23 cellular contexts compared by ENCODE assay signal in the genomic region with DNA sequence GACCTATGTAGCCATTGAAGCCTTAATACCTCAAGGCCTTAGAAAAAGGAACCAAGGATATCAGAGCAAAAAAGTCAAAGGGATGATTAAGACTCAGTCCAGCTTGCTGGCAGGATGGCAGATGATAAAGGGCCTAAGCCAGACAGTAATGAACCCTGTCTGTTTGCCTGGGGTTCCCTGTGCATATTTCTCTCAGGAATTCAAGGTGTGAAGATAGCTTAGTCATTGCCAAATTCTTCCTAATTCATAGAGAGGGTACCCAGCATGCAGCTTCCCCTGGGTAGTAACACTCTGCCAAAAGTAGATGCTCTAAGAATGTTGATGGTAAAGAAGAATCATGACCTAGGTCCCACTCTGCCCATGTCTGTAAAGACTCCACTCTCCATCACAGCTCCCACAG.
DNase-seq lines count a peak whose midpoint lies in the region; ATAC-seq, FAIRE-seq and TF ChIP-seq lines count a peak whose summit lies in the region.
"Had no signal": no experiment of that assay in that cellular context is flagged by ENCODE, and none has a peak within 500 bp of the region (broad histone marks: within the 10 kb centered on the region; RNA-seq: fewer than 3 reads in every experiment).

No MANE protein-coding gene starts in this region.

- no peaks in the 10 kb centered on the region for H3K27me3 Mint-ChIP-seq in endodermal cell (ENCODE audit: insufficient read depth)
- H3K27me3 Mint-ChIP-seq: CD4-positive, alpha-beta T cell had no signal

- H3K27ac ChIP-seq in A549 (peak overlapping the region in 1 of 2 experiments; percentile 62; a peak in 2 of 6 replicates), KOPT-K1 (ENCODE audit: low read depth, low read length, poor library complexity, severe bottlenecking) (peak overlapping the region; percentile 65), endodermal cell (ENCODE audit: low read depth, low read length) (no peak overlapping the region)
- H3K27ac ChIP-seq: 22Rv1; BLaER1 treated with 17β-estradiol and CSF1 and Interleukin-3, amounts not matched to agents 10 nM and 100 nM had no signal

- H3K4me3 ChIP-seq in A549: no peak overlapping the region
- H3K4me3 ChIP-seq in endodermal cell (ENCODE audit: low read length): no peak overlapping the region
- H3K4me3 ChIP-seq in H7 (ENCODE audit: insufficient read depth, low read depth, low read length): no peak overlapping the region
- H3K4me3 ChIP-seq: BLaER1 treated with 17β-estradiol and CSF1 and Interleukin-3, amounts not matched to agents 10 nM and 100 nM; GM23338; HAP-1 had no signal

- H3K27ac Mint-ChIP-seq in endodermal cell: no peak overlapping the region
- H3K27ac Mint-ChIP-seq: CD4-positive, alpha-beta T cell; GM23338 had no signal

- TF ChIP-seq RAD21 in A549 (conservative IDR thresholded peaks at IDR 0.05 in 1 of 2, IDR thresholded peaks at IDR 0.05 in 1 of 2): no peak

- H3K4me1 Mint-ChIP-seq in endodermal cell: peaks cover 17% of the 10 kb centered on the region
- H3K4me1 Mint-ChIP-seq: CD8-positive, alpha-beta memory T cell had no signal

- TF ChIP-seq CTCF in A549 (IDR thresholded peaks at IDR 0.05) (no peak), endodermal cell (conservative IDR thresholded peaks at IDR 0.05) (no peak)

- POLR2A ChIA-PET in A549 (lab: Yijun Ruan, JAX): no interaction called here

- H3K4me2 ChIP-seq in A549: no peak overlapping the region
- H3K4me2 ChIP-seq: BLaER1 treated with 17β-estradiol and CSF1 and Interleukin-3, amounts not matched to agents 10 nM and 100 nM; GM23338 had no signal

- peak; percentile 19 to 23; a peak in 2 of 6 replicates for ATAC-seq in A549

- no peaks in the 10 kb centered on the region for H3K27me3 ChIP-seq in endodermal cell (ENCODE audit: control insufficient read depth, insufficient read depth, low read length, poor library complexity, severe bottlenecking)
- H3K27me3 ChIP-seq in H7 (ENCODE audit: control insufficient read depth, insufficient read depth, low read length): no peaks in the 10 kb centered on the region; the same call in 1 of the 2 replicates
- H3K27me3 ChIP-seq: BE2C; BLaER1 treated with 17β-estradiol and CSF1 and Interleukin-3, amounts not matched to agents 10 nM and 100 nM had no signal

- H3K36me3 Mint-ChIP-seq in endodermal cell (ENCODE audit: low read depth): no peaks in the 10 kb centered on the region
- H3K36me3 Mint-ChIP-seq: CD14-positive monocyte; CD8-positive, alpha-beta memory T cell had no signal

- no peaks in the 10 kb centered on the region for H3K9me3 ChIP-seq in A549
- no peaks in the 10 kb centered on the region for H3K9me3 ChIP-seq in KOPT-K1 (ENCODE audit: insufficient read depth, low read length, poor library complexity, severe bottlenecking)
- no peaks in the 10 kb centered on the region for H3K9me3 ChIP-seq in endodermal cell (ENCODE audit: control insufficient read depth, low read length)
- H3K9me3 ChIP-seq: BE2C; BLaER1 treated with 17β-estradiol and CSF1 and Interleukin-3, amounts not matched to agents 10 nM and 100 nM; HAP-1 had no signal

- CTCF ChIA-PET in A549 (lab: Yijun Ruan, JAX): interaction anchor here (0.8 to 5.2 kb wide), 4 partner anchors 13 to 147 kb away, joined by 3 to 30 read pairs (median 4); no protein-coding TSS in a partner anchor

- no peak for TF ChIP-seq POLR2A in A549 (IDR thresholded peaks at IDR 0.05; ENCODE audit: low read length)

- H3K4me1 ChIP-seq in A549: peaks cover 26% of the 10 kb centered on the region
- H3K4me1 ChIP-seq in endodermal cell (ENCODE audit: control insufficient read depth, insufficient read depth, low read length): no peaks in the 10 kb centered on the region
- H3K4me1 ChIP-seq: BE2C, HAP-1 had no signal

- H3K36me3 ChIP-seq in KOPT-K1 (ENCODE audit: insufficient read depth, low read length): no peaks in the 10 kb centered on the region
- H3K36me3 ChIP-seq in endodermal cell (ENCODE audit: control insufficient read depth, insufficient read depth, low read length): no peaks in the 10 kb centered on the region
- no peaks in the 10 kb centered on the region for H3K36me3 ChIP-seq in H7 (replicated peaks; ENCODE audit: control insufficient read depth, insufficient read depth, low read length)
- H3K36me3 ChIP-seq: BE2C; BLaER1 treated with 17β-estradiol and CSF1 and Interleukin-3, amounts not matched to agents 10 nM and 100 nM; HAP-1 had no signal

- no peaks in the 10 kb centered on the region for H3K9me3 Mint-ChIP-seq in endodermal cell
- H3K9me3 Mint-ChIP-seq: CD14-positive monocyte; CD4-positive, alpha-beta T cell; CD8-positive, alpha-beta memory T cell; GM23338 had no signal

- TF ChIP-seq EP300 in A549 (IDR thresholded peaks at IDR 0.05): no peak

- DNase-seq in A549 (ENCODE audit: low read depth in 1 of 2, low spot score in 1 of 2): no peak
- peak; percentile 56 for DNase-seq in endodermal cell
- no peak for DNase-seq in NCI-H82 (lab: John Stamatoyannopoulos, UW)
- DNase-seq in H7: no peak
- no peak for DNase-seq in amygdala (lab: John Stamatoyannopoulos, UW)
- DNase-seq: ACHN; AML-193; BE2C; CD4-positive, alpha-beta T cell; CD8-positive, alpha-beta memory T cell; DMS 273 treated with DMSO at 0.1 percent for 48 hours; DMS79; GF-D8 had no signal

- no peak overlapping the region for H3K9ac ChIP-seq in endodermal cell (ENCODE audit: extremely low read depth, low read length, poor library complexity, severe bottlenecking)
- H3K9ac ChIP-seq: BLaER1 treated with 17β-estradiol and CSF1 and Interleukin-3, amounts not matched to agents 10 nM and 100 nM had no signal

- no peak for FAIRE-seq in A549 (lab: Jason Lieb, UNC)
- FAIRE-seq: A204.1, D721Med, GM12891, GM18507 had no signal

- H3K4me3 Mint-ChIP-seq in endodermal cell: no peak overlapping the region
- H3K4me3 Mint-ChIP-seq: CD14-positive monocyte; CD4-positive, alpha-beta T cell; CD8-positive, alpha-beta memory T cell; GM23338 had no signal

TF ChIP-seq in A549, 52 proteins besides CTCF, POLR2A, EP300 and RAD21:
- TF ChIP-seq PHF8 (IDR thresholded peaks at IDR 0.05; ENCODE audit: borderline replicate concordance, low read depth): no peak
TF ChIP-seq in A549: peak in this region for 0.
